ENCODE assay signal across 1 cellular context in genomic region chr9:114396558-114397218, GRCh38.
TF ChIP-seq lines count a peak whose summit lies in the region.

No MANE protein-coding gene starts in this region.

TF ChIP-seq in K562, 482 proteins besides CTCF, POLR2A, EP300 and RAD21 (continued from another document and continues in another):
- TF ChIP-seq ZBTB40 (IDR thresholded peaks at IDR 0.05) (peak; percentile 53; the same call in 1 of the 2 replicates), ZBTB40 (CRISPR knock-in tag; IDR thresholded peaks at IDR 0.05) (no peak), ZNF408 (CRISPR knock-in tag; IDR thresholded peaks at IDR 0.05; ENCODE audit: low read depth) (no peak), MTF1 (CRISPR knock-in tag; IDR thresholded peaks at IDR 0.05; ENCODE audit: borderline replicate concordance) (no peak), AFF4 (CRISPR knock-in tag; IDR thresholded peaks at IDR 0.05) (no peak), SRSF9 (IDR thresholded peaks at IDR 0.05; ENCODE audit: borderline replicate concordance, low read depth, low read length) (no peak), ZNF785 (CRISPR knock-in tag; IDR thresholded peaks at IDR 0.05) (no peak), NFYB (IDR thresholded peaks at IDR 0.05; ENCODE audit: extremely low read depth, insufficient read length) (no peak), HNRNPK (IDR thresholded peaks at IDR 0.05; ENCODE audit: low read depth, low read length, poor library complexity, severe bottlenecking) (no peak), PTBP1 (IDR thresholded peaks at IDR 0.05; ENCODE audit: low read depth, low read length) (no peak), CREB3 (tag; conservative IDR thresholded peaks at IDR 0.05; ENCODE audit: low read depth) (peak; percentile 44; the same call in 1 of the 2 replicates), ZNF592 (IDR thresholded peaks at IDR 0.05) (no peak), ZNF444 (CRISPR knock-in tag; IDR thresholded peaks at IDR 0.05) (no peak), TEAD1 (CRISPR knock-in tag; IDR thresholded peaks at IDR 0.05) (no peak; a peak in 1 of 4 replicates), IRF9 (tag; IDR thresholded peaks at IDR 0.05) (no peak), ZNF280A (IDR thresholded peaks at IDR 0.05; ENCODE audit: low read depth, partially characterized antibody) (no peak), CREBBP (IDR thresholded peaks at IDR 0.05; ENCODE audit: low read depth, low read length) (no peak), MCM5 (IDR thresholded peaks at IDR 0.05; ENCODE audit: low read depth) (no peak), ZC3H11A (IDR thresholded peaks at IDR 0.05; ENCODE audit: low read depth, low read length) (no peak), POLR2AphosphoS2 (IDR thresholded peaks at IDR 0.05; ENCODE audit: low read length) (no peak), FOXP4 (CRISPR knock-in tag; IDR thresholded peaks at IDR 0.05; ENCODE audit: borderline replicate concordance) (no peak), ELK3 (CRISPR knock-in tag; IDR thresholded peaks at IDR 0.05) (no peak), HMBOX1 (IDR thresholded peaks at IDR 0.05) (no peak), PHTF2 (CRISPR knock-in tag; IDR thresholded peaks at IDR 0.05) (no peak), TRIM24 (IDR thresholded peaks at IDR 0.05) (peak in 1 of 2 experiments; percentile 73; a peak in 2 of 4 replicates), ARNT (IDR thresholded peaks at IDR 0.05) (no peak), RCOR1 (IDR thresholded peaks at IDR 0.05; ENCODE audit: borderline replicate concordance in 1 of 2, low read depth in 2 of 2, low read length in 2 of 2) (peak in 1 of 2 experiments; percentile 28; a peak in 1 of 4 replicates)
